ENCODE assay signal across 34 cellular contexts in the genomic region with DNA sequence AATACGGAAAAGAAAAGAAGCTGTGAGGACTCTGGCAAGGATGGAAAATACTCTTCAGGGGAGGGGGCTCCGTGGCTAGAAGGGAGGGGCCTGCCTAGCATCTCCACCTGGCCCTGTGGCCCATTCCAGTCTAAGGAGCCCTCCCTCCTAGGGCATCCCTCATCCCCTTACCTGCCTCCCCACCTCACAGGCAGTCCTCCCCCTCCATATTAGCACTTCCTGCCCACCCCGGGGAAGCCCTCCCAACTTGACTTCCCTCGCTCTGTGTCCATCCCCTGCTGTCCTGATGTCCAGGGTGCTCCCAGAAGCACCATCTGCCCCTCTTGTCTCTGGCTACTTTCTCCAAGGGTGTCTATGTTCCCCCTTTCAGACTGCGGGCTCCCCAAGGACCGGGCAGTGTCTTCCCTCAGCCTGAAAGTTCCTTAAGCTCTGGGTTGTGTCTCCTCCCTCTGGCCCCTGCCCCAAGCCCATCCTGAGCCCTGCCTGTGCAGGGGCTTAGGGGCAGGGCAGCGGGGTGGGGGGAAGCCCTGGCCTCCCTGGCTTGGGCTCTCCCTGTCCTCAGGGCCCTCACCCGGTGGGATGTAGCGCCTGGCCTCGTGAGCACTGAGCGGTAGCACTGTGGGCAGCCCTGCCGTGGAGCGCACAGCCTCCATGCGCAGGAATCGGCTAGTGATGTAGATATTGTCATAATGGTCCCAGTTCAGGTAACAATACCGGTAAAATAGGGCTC. TPM values are rescaled to one million over a fixed set of nuclear protein-coding genes. Genes with fewer than 3 reads are reported as not detected.
"Had no signal": no experiment of that assay in that cellular context is flagged by ENCODE, and none has a peak within 500 bp of the region (broad histone marks: within the 10 kb centered on the region; RNA-seq: fewer than 3 reads in every experiment).

No MANE protein-coding gene starts in this region.

- H3K27me3 ChIP-seq: brain microvascular endothelial cell, Peyer's patch had no signal

- H3K27me3 Mint-ChIP-seq: activated naive CD8-positive, alpha-beta T cell; T-helper 17 cell had no signal

- H3K4me1 ChIP-seq: Peyer's patch had no signal

- H3K9me3 ChIP-seq: Peyer's patch had no signal

- H3K27ac ChIP-seq: brain microvascular endothelial cell, Peyer's patch, VCaP had no signal

- H3K9me3 Mint-ChIP-seq: activated CD4-positive, alpha-beta memory T cell treated with anti-CD3 and anti-CD28 coated beads, Interleukin-2, amount 10 ng/mL, durations not matched to agents 7 days and 5 days; activated naive CD4-positive, alpha-beta T cell treated with anti-CD3 and anti-CD28 coated beads, Interleukin-2, amount 10 ng/mL, durations not matched to agents 7 days and 5 days; activated naive CD8-positive, alpha-beta T cell treated with anti-CD3 and anti-CD28 coated beads, Interleukin-2, amount 50 U/mL, for 24 hours; T-cell had no signal

- H3K4me3 ChIP-seq: Peyer's patch had no signal

- H3K27ac Mint-ChIP-seq: activated CD4-positive, alpha-beta memory T cell treated with anti-CD3 and anti-CD28 coated beads, Interleukin-2, amount 10 ng/mL, durations not matched to agents 7 days and 5 days; activated CD8-positive, alpha-beta memory T cell treated with anti-CD3 and anti-CD28 coated beads, Interleukin-2, amount 10 ng/mL, durations not matched to agents 7 days and 5 days; activated naive CD4-positive, alpha-beta T cell treated with anti-CD3 and anti-CD28 coated beads, Interleukin-2, amount 10 ng/mL, durations not matched to agents 7 days and 5 days; activated naive CD8-positive, alpha-beta T cell; activated naive CD8-positive, alpha-beta T cell treated with anti-CD3 and anti-CD28 coated beads, Interleukin-2, amount 50 U/mL, for 24 hours; T-cell; T-helper 17 cell had no signal

- ATAC-seq: activated naive CD8-positive, alpha-beta T cell treated with anti-CD3 and anti-CD28 coated beads, Interleukin-2, amount 50 U/mL, for 24 hours; PC-3; Right ventricle myocardium inferior; SK-N-SH treated with all-trans-retinoic acid at 6 μM for 48 hours; T-cell; T-helper 17 cell had no signal

- DNase-seq: activated CD4-positive, alpha-beta memory T cell treated with anti-CD3 and anti-CD28 coated beads, Interleukin-2, amount 10 ng/mL, durations not matched to agents 7 days and 5 days; activated CD4-positive, alpha-beta T cell treated with anti-CD3 and anti-CD28 coated beads for 1 hour; activated CD4-positive, alpha-beta T cell treated with anti-CD3 and anti-CD28 coated beads for 48 hours; activated CD4-positive, CD25-positive, alpha-beta regulatory T cell; activated CD8-positive, alpha-beta memory T cell treated with anti-CD3 and anti-CD28 coated beads for 24 hours; activated CD8-positive, alpha-beta memory T cell treated with anti-CD3 and anti-CD28 coated beads, Interleukin-2, amount 10 ng/mL, durations not matched to agents 7 days and 5 days; activated CD8-positive, alpha-beta memory T cell treated with anti-CD3 and anti-CD28 coated beads, Interleukin-2, amount 50 U/mL, for 48 hours; activated effector memory CD4-positive, alpha-beta T cell treated with Interleukin-2 at 50 U/mL for 16 hours; activated naive CD4-positive, alpha-beta T cell treated with anti-CD3 and anti-CD28 coated beads, Interleukin-2, amount 10 ng/mL, durations not matched to agents 7 days and 5 days; activated naive CD8-positive, alpha-beta T cell treated with anti-CD3 and anti-CD28 coated beads, Interleukin-2, amount 50 U/mL, for 24 hours; activated T-cell treated with anti-CD3 and anti-CD28 coated beads, Interleukin-2, amount 50 U/mL, for 48 hours; brain microvascular endothelial cell; IMR-90; Karpas-422; KBM-7; NCI-H1105; NCI-H1417 treated with DMSO at 0.1 percent for 48 hours; NCI-H1694; NCI-H1930; NCI-H2081 treated with DMSO at 0.1 percent for 48 hours; NCI-H226; NCI-H524 treated with DMSO at 0.1 percent for 48 hours; PC-3; Peyer's patch; RPMI8226; SIG-M5; T-cell; T-helper 17 cell had no signal

- H3K36me3 ChIP-seq: brain microvascular endothelial cell, Peyer's patch had no signal

- H3K4me1 Mint-ChIP-seq: activated CD4-positive, alpha-beta memory T cell treated with anti-CD3 and anti-CD28 coated beads, Interleukin-2, amount 10 ng/mL, durations not matched to agents 7 days and 5 days; activated CD8-positive, alpha-beta memory T cell treated with anti-CD3 and anti-CD28 coated beads, Interleukin-2, amount 10 ng/mL, durations not matched to agents 7 days and 5 days; activated naive CD4-positive, alpha-beta T cell treated with anti-CD3 and anti-CD28 coated beads, Interleukin-2, amount 10 ng/mL, durations not matched to agents 7 days and 5 days; activated naive CD8-positive, alpha-beta T cell treated with anti-CD3 and anti-CD28 coated beads, Interleukin-2, amount 50 U/mL, for 24 hours; T-cell had no signal

- H3K4me3 Mint-ChIP-seq: activated CD4-positive, alpha-beta memory T cell treated with anti-CD3 and anti-CD28 coated beads, Interleukin-2, amount 10 ng/mL, durations not matched to agents 7 days and 5 days; activated CD8-positive, alpha-beta memory T cell treated with anti-CD3 and anti-CD28 coated beads, Interleukin-2, amount 10 ng/mL, durations not matched to agents 7 days and 5 days; activated naive CD4-positive, alpha-beta T cell treated with anti-CD3 and anti-CD28 coated beads, Interleukin-2, amount 10 ng/mL, durations not matched to agents 7 days and 5 days; activated naive CD8-positive, alpha-beta T cell; activated naive CD8-positive, alpha-beta T cell treated with anti-CD3 and anti-CD28 coated beads, Interleukin-2, amount 50 U/mL, for 24 hours; T-cell; T-helper 17 cell had no signal

RNA-seq across cellular contexts. Expression of a gene that starts 3.9 kb away (rescaled TPM):
- total RNA-seq: IMR-90 had no signal

RNA-seq across cellular contexts. Expression of a gene that starts 3.9 kb away (rescaled TPM):
- total RNA-seq: activated CD4-positive, alpha-beta memory T cell treated with anti-CD3 and anti-CD28 coated beads, Interleukin-2, amount 10 ng/mL, durations not matched to agents 7 days and 5 days; activated CD8-positive, alpha-beta memory T cell treated with anti-CD3 and anti-CD28 coated beads, Interleukin-2, amount 10 ng/mL, durations not matched to agents 7 days and 5 days; IMR-90; NCI-H460; PC-3; Right ventricle myocardium inferior; SK-MEL-5 had no signal
- polyA plus RNA-seq: IMR-90 had no signal
